34 cellular contexts compared by ENCODE assay signal in genomic region chr6:38901802-38902522, GRCh38.
"Had no signal": no experiment of that assay in that cellular context is flagged by ENCODE, and none has a peak within 500 bp of the region (broad histone marks: within the 10 kb centered on the region; RNA-seq: fewer than 3 reads in every experiment).

No MANE protein-coding gene starts in this region.

- H3K36me3 ChIP-seq: breast epithelium had no signal

- H3K4me1 ChIP-seq: body of pancreas, breast epithelium had no signal

- DNase-seq: activated B cell treated with CpG ODN at 0.5 μM for 24 hours; activated CD4-positive, alpha-beta memory T cell treated with anti-CD3 and anti-CD28 coated beads, Interleukin-2, amount 10 ng/mL, durations not matched to agents 7 days and 5 days; activated CD4-positive, alpha-beta T cell treated with anti-CD3 and anti-CD28 coated beads for 1 hour; activated CD4-positive, alpha-beta T cell treated with anti-CD3 and anti-CD28 coated beads for 48 hours; activated CD8-positive, alpha-beta memory T cell treated with anti-CD3 and anti-CD28 coated beads for 24 hours; activated CD8-positive, alpha-beta memory T cell treated with anti-CD3 and anti-CD28 coated beads, Interleukin-2, amount 10 ng/mL, durations not matched to agents 7 days and 5 days; activated CD8-positive, alpha-beta memory T cell treated with anti-CD3 and anti-CD28 coated beads, Interleukin-2, amount 50 U/mL, for 48 hours; activated gamma-delta T cell; activated naive CD4-positive, alpha-beta T cell treated with Interleukin-2 at 50 U/mL for 16 hours; activated naive CD8-positive, alpha-beta T cell treated with anti-CD3 and anti-CD28 coated beads, Interleukin-2, amount 10 ng/mL, durations not matched to agents 7 days and 5 days; activated T-cell treated with anti-CD3 and anti-CD28 coated beads, Interleukin-2, amount 50 U/mL, for 72 hours; amygdala; body of pancreas; MM.1S; NCI-H1092 treated with DMSO at 0.1 percent for 48 hours; NCI-H1417; NCI-H146; NCI-H187; NCI-H2029 treated with DMSO at 0.1 percent for 48 hours; NCI-H2107; NCI-H2171; NCI-H510A; NCI-H526; NCI-H748 treated with DMSO at 0.1 percent for 48 hours; NK-92 treated with Interleukin-12 subunit alpha and Interleukin-12 subunit beta, amount 100 ng/mL, for 24 hours; PC-9 had no signal

- H3K4me1 Mint-ChIP-seq: activated B cell treated with CpG ODN at 0.5 μM for 24 hours; activated CD8-positive, alpha-beta memory T cell treated with anti-CD3 and anti-CD28 coated beads, Interleukin-2, amount 10 ng/mL, durations not matched to agents 7 days and 5 days; activated naive CD4-positive, alpha-beta T cell treated with anti-CD3 and anti-CD28 coated beads, Interleukin-2, amount 50 U/mL, for 24 hours; activated naive CD8-positive, alpha-beta T cell treated with anti-CD3 and anti-CD28 coated beads, Interleukin-2, amount 10 ng/mL, durations not matched to agents 7 days and 5 days had no signal

- H3K27me3 Mint-ChIP-seq: activated CD4-positive, alpha-beta memory T cell treated with anti-CD3 and anti-CD28 coated beads, Interleukin-2, amount 10 ng/mL, durations not matched to agents 7 days and 5 days; activated naive CD4-positive, alpha-beta T cell treated with anti-CD3 and anti-CD28 coated beads, Interleukin-2, amount 50 U/mL, for 24 hours had no signal

- ATAC-seq: activated CD8-positive, alpha-beta memory T cell treated with anti-CD3 and anti-CD28 coated beads, Interleukin-2, amount 10 ng/mL, durations not matched to agents 7 days and 5 days; activated T-cell treated with anti-CD3 and anti-CD28 coated beads, Interleukin-2, amount 50 U/mL, for 72 hours; body of pancreas; Right ventricle myocardium inferior had no signal

- H3K36me3 Mint-ChIP-seq: activated CD8-positive, alpha-beta memory T cell treated with anti-CD3 and anti-CD28 coated beads, Interleukin-2, amount 10 ng/mL, durations not matched to agents 7 days and 5 days; activated naive CD4-positive, alpha-beta T cell treated with anti-CD3 and anti-CD28 coated beads, Interleukin-2, amount 50 U/mL, for 24 hours; activated naive CD8-positive, alpha-beta T cell treated with anti-CD3 and anti-CD28 coated beads, Interleukin-2, amount 10 ng/mL, durations not matched to agents 7 days and 5 days had no signal

- H3K27me3 ChIP-seq: body of pancreas, breast epithelium had no signal

- H3K4me3 ChIP-seq: body of pancreas, breast epithelium, PC-9 had no signal

- H3K9me3 ChIP-seq: body of pancreas, breast epithelium had no signal

- H3K27ac Mint-ChIP-seq: activated B cell treated with CpG ODN at 0.5 μM for 24 hours; activated CD4-positive, alpha-beta memory T cell treated with anti-CD3 and anti-CD28 coated beads, Interleukin-2, amount 10 ng/mL, durations not matched to agents 7 days and 5 days; activated CD8-positive, alpha-beta memory T cell treated with anti-CD3 and anti-CD28 coated beads, Interleukin-2, amount 10 ng/mL, durations not matched to agents 7 days and 5 days; activated naive CD4-positive, alpha-beta T cell treated with anti-CD3 and anti-CD28 coated beads, Interleukin-2, amount 50 U/mL, for 24 hours; activated naive CD8-positive, alpha-beta T cell treated with anti-CD3 and anti-CD28 coated beads, Interleukin-2, amount 10 ng/mL, durations not matched to agents 7 days and 5 days; activated T-cell treated with anti-CD3 and anti-CD28 coated beads, Interleukin-2, amount 50 U/mL, for 72 hours; activated T-helper 2 cell treated with anti-CD3 and anti-CD28 coated beads, Interferon-gamma antibody, Interleukin-2, Interleukin-4, amounts not matched to agents 10 μg/mL and 5 μg/mL and 100 μg/mL, durations not matched to agents 14 hours and 24 hours and 36 hours; T-helper 1 cell treated with Interleukin-12 subunit alpha and Interleukin-12 subunit beta and Interleukin-4 antibody, amounts not matched to agents 30 μg/mL and 1 μg/mL, for 36 hours; T-helper 2 cell treated with Interferon-gamma antibody and Interleukin-4, amounts not matched to agents 5 μg/mL and 100 μg/mL, for 36 hours had no signal

- H2AFZ ChIP-seq: PC-9 had no signal

- H3K4me3 Mint-ChIP-seq: activated B cell treated with CpG ODN at 0.5 μM for 24 hours; activated CD4-positive, alpha-beta memory T cell treated with anti-CD3 and anti-CD28 coated beads, Interleukin-2, amount 10 ng/mL, durations not matched to agents 7 days and 5 days; activated CD8-positive, alpha-beta memory T cell treated with anti-CD3 and anti-CD28 coated beads, Interleukin-2, amount 10 ng/mL, durations not matched to agents 7 days and 5 days; activated naive CD4-positive, alpha-beta T cell treated with anti-CD3 and anti-CD28 coated beads, Interleukin-2, amount 50 U/mL, for 24 hours; activated naive CD8-positive, alpha-beta T cell treated with anti-CD3 and anti-CD28 coated beads, Interleukin-2, amount 10 ng/mL, durations not matched to agents 7 days and 5 days; activated T-cell treated with anti-CD3 and anti-CD28 coated beads, Interleukin-2, amount 50 U/mL, for 72 hours; T-helper 1 cell treated with Interleukin-12 subunit alpha and Interleukin-12 subunit beta and Interleukin-4 antibody, amounts not matched to agents 30 μg/mL and 1 μg/mL, for 36 hours; T-helper 2 cell treated with Interferon-gamma antibody and Interleukin-4, amounts not matched to agents 5 μg/mL and 100 μg/mL, for 36 hours had no signal

- H3K9me3 Mint-ChIP-seq: activated B cell treated with CpG ODN at 0.5 μM for 24 hours; activated CD4-positive, alpha-beta memory T cell treated with anti-CD3 and anti-CD28 coated beads, Interleukin-2, amount 10 ng/mL, durations not matched to agents 7 days and 5 days; activated naive CD4-positive, alpha-beta T cell treated with anti-CD3 and anti-CD28 coated beads, Interleukin-2, amount 50 U/mL, for 24 hours; activated naive CD8-positive, alpha-beta T cell treated with anti-CD3 and anti-CD28 coated beads, Interleukin-2, amount 10 ng/mL, durations not matched to agents 7 days and 5 days; activated T-cell treated with anti-CD3 and anti-CD28 coated beads, Interleukin-2, amount 50 U/mL, for 72 hours; activated T-helper 2 cell treated with anti-CD3 and anti-CD28 coated beads, Interferon-gamma antibody, Interleukin-2, Interleukin-4, amounts not matched to agents 10 μg/mL and 5 μg/mL and 100 μg/mL, durations not matched to agents 14 hours and 24 hours and 36 hours; T-helper 1 cell treated with Interleukin-12 subunit alpha and Interleukin-12 subunit beta and Interleukin-4 antibody, amounts not matched to agents 30 μg/mL and 1 μg/mL, for 36 hours; T-helper 2 cell treated with Interferon-gamma antibody and Interleukin-4, amounts not matched to agents 5 μg/mL and 100 μg/mL, for 36 hours had no signal

- H3K4me2 ChIP-seq: KMS-11, PC-9 had no signal

- H3K27ac ChIP-seq: body of pancreas, breast epithelium, KMS-11, PC-9, RWPE1 had no signal

- H3K9ac ChIP-seq: KMS-11 had no signal
